ENCODE assay signal across 11 cellular contexts in the genomic region with DNA sequence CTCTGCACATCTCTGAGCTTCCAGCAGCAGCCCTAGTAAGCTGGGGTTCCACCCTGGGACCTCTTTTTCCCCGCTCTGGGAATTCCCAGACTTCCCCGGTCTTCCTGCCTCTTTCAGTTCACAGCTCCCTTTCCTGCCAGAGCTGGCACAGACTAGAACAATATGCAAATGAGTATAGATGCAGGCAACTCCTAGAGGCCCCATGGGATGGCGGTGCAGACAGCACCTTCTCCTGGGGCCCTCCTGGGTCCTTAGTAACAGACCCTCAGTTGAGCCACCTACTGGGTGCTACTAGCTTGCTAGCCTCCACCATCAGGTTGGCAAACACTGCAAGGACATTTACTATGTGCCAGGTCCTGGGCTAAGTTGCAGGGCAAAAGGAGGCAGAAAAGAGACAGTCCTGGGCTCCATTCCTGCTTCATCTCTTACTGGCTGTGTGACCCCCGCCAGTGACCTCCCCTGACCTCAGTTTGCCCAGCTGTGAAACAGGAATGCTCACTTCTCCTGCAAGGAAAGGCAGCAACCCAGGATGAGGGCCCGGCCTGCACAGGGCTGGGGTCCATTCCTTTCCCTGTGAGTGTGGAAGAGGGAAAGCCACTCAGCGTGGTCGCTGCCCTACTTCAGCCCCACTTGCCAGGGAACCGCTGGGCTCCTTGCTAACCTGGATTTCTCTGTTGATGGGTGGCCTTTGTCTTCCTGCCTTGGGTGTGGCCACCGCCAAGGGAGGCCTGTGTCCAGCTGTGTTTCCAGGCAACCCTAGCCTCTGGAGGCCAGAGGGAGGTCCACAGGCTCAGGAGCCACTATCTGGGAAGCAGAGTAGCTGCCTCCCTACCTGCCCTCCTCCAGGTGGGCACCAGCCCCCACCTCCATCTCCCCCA. TPM values are rescaled to one million over a fixed set of nuclear protein-coding genes. Genes with fewer than 3 reads are reported as not detected.
DNase-seq lines count a peak whose midpoint lies in the region; ATAC-seq, FAIRE-seq and TF ChIP-seq lines count a peak whose summit lies in the region.
"Had no signal": no experiment of that assay in that cellular context is flagged by ENCODE, and none has a peak within 500 bp of the region (broad histone marks: within the 10 kb centered on the region; RNA-seq: fewer than 3 reads in every experiment).

No MANE protein-coding gene starts in this region.

- H2BK5ac ChIP-seq in mesenchymal stem cell (ENCODE audit: low read depth, low read length, poor library complexity, severe bottlenecking) = no peak overlapping the region

- no peak overlapping the region for H3K23ac ChIP-seq in mesenchymal stem cell (ENCODE audit: low read length in 2 of 2)

- peak overlapping the region; percentile 64 for H4K91ac ChIP-seq in mesenchymal stem cell (ENCODE audit: low read length)

- H3K36me3 ChIP-seq in mesenchymal stem cell (ENCODE audit: control insufficient read depth in 1 of 2, insufficient read depth in 2 of 2, low read depth in 1 of 2, low read length in 2 of 2) = peaks cover 0 to 8% of the 10 kb centered on the region in 2 experiments
- H3K36me3 ChIP-seq: ovary had no signal

- WGBS in mesenchymal stem cell = 86% methylated on average over 9 of the region's 9 CpGs

- no peak overlapping the region for H2BK120ac ChIP-seq in mesenchymal stem cell (ENCODE audit: low read depth, low read length)

- H3K9me3 ChIP-seq in mesenchymal stem cell (ENCODE audit: control insufficient read depth, low read length) = no peaks in the 10 kb centered on the region
- H3K9me3 ChIP-seq: ovary had no signal

- no peak overlapping the region for H3K4me2 ChIP-seq in mesenchymal stem cell (ENCODE audit: low read length, poor library complexity, severe bottlenecking)

- H3K14ac ChIP-seq in mesenchymal stem cell (ENCODE audit: low read length in 2 of 2) = peak overlapping the region in 1 of 2 experiments; percentile 0

- H3K27ac ChIP-seq in mesenchymal stem cell (ENCODE audit: low read length, poor library complexity, severe bottlenecking) = no peak overlapping the region
- H3K27ac ChIP-seq: epithelial cell of prostate, ovary had no signal

- no peak overlapping the region for H2AK5ac ChIP-seq in mesenchymal stem cell (ENCODE audit: low read length, severe bottlenecking)

- no peaks in the 10 kb centered on the region for H3K27me3 ChIP-seq in mesenchymal stem cell (ENCODE audit: control insufficient read depth in 1 of 2, insufficient read depth in 1 of 2, low read length in 2 of 2)
- H3K27me3 ChIP-seq: ovary had no signal

- no peak for TF ChIP-seq POLR2A in GM12891 (IDR thresholded peaks at IDR 0.05; ENCODE audit: low read depth, low read length)

- H2BK12ac ChIP-seq in mesenchymal stem cell (ENCODE audit: low read length in 2 of 2) = peak overlapping the region in 1 of 2 experiments; percentile 37

- FAIRE-seq in GM12891 (lab: Jason Lieb, UNC) = peak; percentile 54

- H3K4ac ChIP-seq in mesenchymal stem cell (ENCODE audit: low read depth in 1 of 2, low read length in 2 of 2) = peak overlapping the region; percentile 29 to 31

- peak overlapping the region; percentile 19 for H4K8ac ChIP-seq in mesenchymal stem cell (ENCODE audit: low read length)

- H2BK15ac ChIP-seq in mesenchymal stem cell (ENCODE audit: low read depth, poor library complexity, severe bottlenecking) = peak overlapping the region; percentile 56

- DNase-seq in AG20443 (ENCODE audit: low spot score) (peak; percentile 44), GM12891 (ENCODE audit: insufficient read length, low spot score) (no peak), amniotic epithelial cell (ENCODE audit: low read depth) (peak; percentile 37), mesenchymal stem cell (peak; percentile 52), HUDEP-2 (lab: John Stamatoyannopoulos, UW; ENCODE audit: unreplicated experiment in 76 of 76) (no peak), HuH-7 (ENCODE audit: low spot score) (no peak)
- DNase-seq in stimulated activated naive CD4-positive, alpha-beta T cell treated with Interleukin-2 at 50 U/mL for 16 hours (lab: John Stamatoyannopoulos, UW) = no peak
- DNase-seq: NCI-H2081 treated with DMSO at 0.1 percent for 48 hours, ovary had no signal

- H3K4me3 ChIP-seq in mesenchymal stem cell (ENCODE audit: insufficient read depth in 1 of 2, low read depth in 1 of 2, low read length in 2 of 2) = no peak overlapping the region
- H3K4me3 ChIP-seq: ovary had no signal

- no peak for ATAC-seq in GM19324 (IDR thresholded peaks at IDR 0.05; ENCODE audit: low FRiP score, unreplicated experiment)

- H3K79me1 ChIP-seq in mesenchymal stem cell (replicated peaks; ENCODE audit: low read length, poor library complexity, severe bottlenecking) = peaks cover 56% of the 10 kb centered on the region

- H3K18ac ChIP-seq in mesenchymal stem cell (ENCODE audit: low read depth in 1 of 2, low read length in 2 of 2) = peak overlapping the region; percentile 3 to 56

- peaks cover 50% of the 10 kb centered on the region for H3K4me1 ChIP-seq in mesenchymal stem cell (ENCODE audit: control insufficient read depth, insufficient read depth, low read depth, low read length)

- H3K9ac ChIP-seq in mesenchymal stem cell (ENCODE audit: low read length) = no peak overlapping the region

- no peak overlapping the region for H2AFZ ChIP-seq in mesenchymal stem cell (ENCODE audit: low read depth, low read length)

TF ChIP-seq in GM12891, 5 proteins besides CTCF, POLR2A, EP300 and RAD21:
- no peak for TF ChIP-seq SPI1 (IDR thresholded peaks at IDR 0.05; ENCODE audit: low read depth, low read length)
- no peak for TF ChIP-seq POLR2AphosphoS5 (IDR thresholded peaks at IDR 0.05; ENCODE audit: low read depth, low read length)
- TF ChIP-seq PAX5 (IDR thresholded peaks at IDR 0.05; ENCODE audit: insufficient read depth, low read length, severe bottlenecking) = no peak
- TF ChIP-seq POU2F2 (IDR thresholded peaks at IDR 0.05; ENCODE audit: low read depth, low read length) = peak; percentile 80; the same call in 1 of the 2 replicates

RNA-seq across cellular contexts. Expression of a gene that starts 7.3 kb away (rescaled TPM):
- 12.5 TPM for polyA plus RNA-seq in GM12891 (2012; ENCODE audit: low read depth, missing spikeins)
- 2.6 TPM for polyA plus RNA-seq in mesenchymal stem cell (2013, experiment 1 of 2)
- 3.0 TPM for polyA plus RNA-seq in mesenchymal stem cell (2013, experiment 2 of 2)

Comparison
In these comparisons a context has a peak if more than half of its experiments do, and no peak if none do; other contexts are left out.
1. DNase-seq: peak in AG20443 (single experiment), amniotic epithelial cell (single experiment) and mesenchymal stem cell (single experiment); none in GM12891 (single experiment), stimulated activated naive CD4-positive, alpha-beta T cell treated with Interleukin-2 at 50 U/mL for 16 hours (single experiment), HUDEP-2 (0 of 76) and HuH-7 (single experiment).